Comparison of ENCODE assay signal across 23 cellular contexts in genomic region chr20:50582591-50583234, GRCh38.
A peak's percentile ranks its signal among the peaks of the same experiment; 100 is the strongest.
DNase-seq lines count a peak whose midpoint lies in the region; ATAC-seq, FAIRE-seq and TF ChIP-seq lines count a peak whose summit lies in the region.
"Had no signal": no experiment of that assay in that cellular context is flagged by ENCODE, and none has a peak within 500 bp of the region (broad histone marks: within the 10 kb centered on the region; RNA-seq: fewer than 3 reads in every experiment).

No MANE protein-coding gene starts in this region.

- CTCF ChIA-PET in K562 (lab: Yijun Ruan, JAX; ENCODE audit: low intra/inter-chr PET ratio), result no interaction called here
- CTCF ChIA-PET in CD4-positive, alpha-beta T cell (lab: Charles Lee), result no interaction called here

- TF ChIP-seq RAD21 in K562 (CRISPR knock-in tag; conservative IDR thresholded peaks at IDR 0.05 in 1 of 2, IDR thresholded peaks at IDR 0.05 in 1 of 2), result no peak

- H3K36me3 ChIP-seq in K562 (ENCODE audit: control insufficient read depth, insufficient read depth, low read length), result peaks cover 99% of the 10 kb centered on the region
- H3K36me3 ChIP-seq in spleen, result peaks cover 2 to 100% (median 93%) of the 10 kb centered on the region in 6 donors

- TF ChIP-seq POLR2A in K562 (conservative IDR thresholded peaks at IDR 0.05) (no peak), spleen (IDR thresholded peaks at IDR 0.05) (no peak)

- H3K4me1 Mint-ChIP-seq in IgD-negative memory B cell, result peaks cover 20 to 27% (median 23%) of the 10 kb centered on the region in 3 donors
- H3K4me1 Mint-ChIP-seq in CD4-positive, alpha-beta T cell (ENCODE audit: low read depth), result no peaks in the 10 kb centered on the region
- H3K4me1 Mint-ChIP-seq: activated naive CD4-positive, alpha-beta T cell treated with anti-CD3 and anti-CD28 coated beads, Interleukin-2, amount 50 U/mL, for 24 hours had no signal

- peak overlapping the region; percentile 96 to 98 (median 96) for H3K27ac Mint-ChIP-seq in IgD-negative memory B cell
- no peak overlapping the region for H3K27ac Mint-ChIP-seq in CD4-positive, alpha-beta T cell
- H3K27ac Mint-ChIP-seq: activated naive CD4-positive, alpha-beta T cell treated with anti-CD3 and anti-CD28 coated beads, Interleukin-2, amount 50 U/mL, for 24 hours had no signal

- POLR2A ChIA-PET in K562 (lab: Yijun Ruan, JAX), result interaction anchor here (0.7 kb wide), 2 partner anchors 41 to 193 kb away, joined by 3 read pairs; no protein-coding TSS in a partner anchor
- POLR2A ChIA-PET in CD4-positive, alpha-beta T cell (lab: Charles Lee), result no interaction called here

- no peaks in the 10 kb centered on the region for H3K27me3 Mint-ChIP-seq in IgD-negative memory B cell
- H3K27me3 Mint-ChIP-seq in CD4-positive, alpha-beta T cell, result no peaks in the 10 kb centered on the region
- H3K27me3 Mint-ChIP-seq: activated naive CD4-positive, alpha-beta T cell treated with anti-CD3 and anti-CD28 coated beads, Interleukin-2, amount 50 U/mL, for 24 hours had no signal

- intact Hi-C loops in K562 (cut with micrococcal nuclease), result no loop called here
- intact Hi-C loops in spleen (cut with DNase I; ENCODE audit: low total_unique reads), result no loop called here
- intact Hi-C loops in CD4-positive, alpha-beta T cell (cut with DNase I, micrococcal nuclease), result no loop called here

- H2AFZ ChIP-seq in K562 (ENCODE audit: low read depth, low read length), result no peak overlapping the region

- H3K4me1 ChIP-seq in K562 (replicated peaks in 1 of 2; ENCODE audit: control insufficient read depth in 2 of 2, insufficient read depth in 2 of 2, low read length in 2 of 2) (peaks cover 0 to 15% of the 10 kb centered on the region in 2 experiments; a peak in 1 of 5 replicates), spleen (peaks cover 0 to 48% (median 19%) of the 10 kb centered on the region in 6 donors)

- 91% methylated on average over 16 of the region's 26 CpGs for WGBS in K562 (ENCODE audit: insufficient coverage, low coverage, missing lambda C conversion rate)
- WGBS in spleen, 5 donors, result 75 to 90% (median 78%) methylated on average over 26 of the region's 26 CpGs

- no peak overlapping the region for H3K27ac ChIP-seq in K562 (ENCODE audit: extremely low read depth, low read depth, low read length)
- peak overlapping the region in 5 of 8 donors; percentile 8 to 77 (median 61) for H3K27ac ChIP-seq in spleen
- H3K27ac ChIP-seq in CD4-positive, alpha-beta T cell (ENCODE audit: low read depth, low read length), result no peak overlapping the region
- H3K27ac ChIP-seq: 22Rv1 had no signal

- DNase-seq in NCI-H345 (lab: John Stamatoyannopoulos, UW) (peak; percentile 27), NCI-H345 treated with DMSO at 0.1 percent for 48 hours (lab: John Stamatoyannopoulos, UW; ENCODE audit: unreplicated experiment) (no peak), K562 (ENCODE audit: extremely low read depth in 1 of 4, low spot score in 3 of 4) (no peak), spleen (peak; percentile 87), SW480 (ENCODE audit: low spot score) (no peak), GM20000 (ENCODE audit: low spot score) (no peak)
- DNase-seq in CD4-positive, alpha-beta T cell, result no peak
- DNase-seq: activated T-cell treated with anti-CD3 and anti-CD28 coated beads, Interleukin-2, amount 50 U/mL, for 4 hours; GF-D8; NCI-H1105; NCI-H2029 treated with DMSO at 0.1 percent for 48 hours; NCI-H446; NK-92 treated with Interleukin-12 subunit alpha and Interleukin-12 subunit beta, amount 100 ng/mL, for 24 hours; stimulated activated CD4-positive, alpha-beta T cell treated with anti-CD3 and anti-CD28 coated beads, Interleukin-4, amount 100 ng/mL, for 24 hours; stomach; T-helper 9 cell had no signal

- H3K9ac ChIP-seq in K562 (ENCODE audit: insufficient read depth in 1 of 2, low read depth in 2 of 2, low read length in 2 of 2), result no peak overlapping the region

- H4K20me1 ChIP-seq in K562 (replicated peaks; ENCODE audit: control insufficient read depth, insufficient read depth, low read length), result 0 out of 2 replicates have a peak, but pooled peaks cover 3% of the 10 kb centered on the region

- TF ChIP-seq CTCF in K562 (IDR thresholded peaks at IDR 0.05 in 2 of 3, conservative IDR thresholded peaks at IDR 0.05 in 1 of 3; ENCODE audit: insufficient read depth in 2 of 3, low read depth in 1 of 3, low read length in 3 of 3), result no peak
- no peak for TF ChIP-seq CTCF in spleen (IDR thresholded peaks at IDR 0.05 in 8 of 11, conservative IDR thresholded peaks at IDR 0.05 in 3 of 11)
- TF ChIP-seq CTCF in GM20000 (IDR thresholded peaks at IDR 0.05; ENCODE audit: extremely low read depth, missing control alignments), result no peak
- TF ChIP-seq CTCF in CD4-positive, alpha-beta T cell (IDR thresholded peaks at IDR 0.05), result no peak

- H3K79me2 ChIP-seq in K562 (ENCODE audit: control insufficient read depth, insufficient read depth, low read length), result no peaks in the 10 kb centered on the region

- no peaks in the 10 kb centered on the region for H3K9me1 ChIP-seq in K562 (ENCODE audit: control insufficient read depth, insufficient read depth, low read length)

- H3K4me3 ChIP-seq in K562 (no peak overlapping the region), spleen (peak overlapping the region in 1 of 8 donors; percentile 19)
- H3K4me3 ChIP-seq: stomach, tibial nerve had no signal

- no TSS peak for BruUV-seq in K562 (replicated peaks; lab: Mats Ljungman, UMichigan)

- H3K27me3 ChIP-seq in K562 (ENCODE audit: control insufficient read depth in 2 of 2, insufficient read depth in 2 of 2, low read length in 2 of 2) (no peaks in the 10 kb centered on the region), spleen (replicated peaks in 1 of 7) (no peaks in the 10 kb centered on the region)
- H3K27me3 ChIP-seq in CD4-positive, alpha-beta T cell (ENCODE audit: control insufficient read depth, insufficient read depth, low read length), result no peaks in the 10 kb centered on the region
- H3K27me3 ChIP-seq: stomach, tibial nerve had no signal

- no peak for TF ChIP-seq EP300 in K562 (IDR thresholded peaks at IDR 0.05; ENCODE audit: low read length)

- no peak for FAIRE-seq in K562 (lab: Jason Lieb, UNC)
- FAIRE-seq: astrocyte had no signal

- ATAC-seq in K562, result no peak
- ATAC-seq in CD4-positive, alpha-beta T cell (ENCODE audit: poor library complexity), result no peak
- ATAC-seq: activated CD4-positive, CD25-positive, alpha-beta regulatory T cell treated with anti-CD3 and anti-CD28 coated beads, Interleukin-2, amount 50 U/mL, for 24 hours; activated T-cell treated with anti-CD3 and anti-CD28 coated beads, Interleukin-2, amount 50 U/mL, for 4 hours; HCT116 had no signal

- in situ Hi-C loops in K562 (cut with MboI), result no loop called here

- peak overlapping the region; percentile 57 to 90 (median 88) for H3K4me3 Mint-ChIP-seq in IgD-negative memory B cell
- no peak overlapping the region for H3K4me3 Mint-ChIP-seq in CD4-positive, alpha-beta T cell
- H3K4me3 Mint-ChIP-seq: activated naive CD4-positive, alpha-beta T cell treated with anti-CD3 and anti-CD28 coated beads, Interleukin-2, amount 50 U/mL, for 24 hours; activated T-cell treated with anti-CD3 and anti-CD28 coated beads, Interleukin-2, amount 50 U/mL, for 4 hours had no signal

- H3K9me3 ChIP-seq in K562 (replicated peaks; ENCODE audit: control insufficient read depth, insufficient read depth, low read depth, low read length) (no peaks in the 10 kb centered on the region), spleen (no peaks in the 10 kb centered on the region)
- H3K9me3 ChIP-seq in CD4-positive, alpha-beta T cell (ENCODE audit: control insufficient read depth, low read length), result no peaks in the 10 kb centered on the region
- H3K9me3 ChIP-seq: stomach, tibial nerve had no signal

- peaks cover 5% of the 10 kb centered on the region for H3K36me3 Mint-ChIP-seq in IgD-negative memory B cell
- peaks cover 95% of the 10 kb centered on the region for H3K36me3 Mint-ChIP-seq in CD4-positive, alpha-beta T cell (ENCODE audit: low read depth)

- no peaks in the 10 kb centered on the region for H3K9me3 Mint-ChIP-seq in IgD-negative memory B cell
- H3K9me3 Mint-ChIP-seq in CD4-positive, alpha-beta T cell, result no peaks in the 10 kb centered on the region
- H3K9me3 Mint-ChIP-seq: activated naive CD4-positive, alpha-beta T cell treated with anti-CD3 and anti-CD28 coated beads, Interleukin-2, amount 50 U/mL, for 24 hours; activated T-cell treated with anti-CD3 and anti-CD28 coated beads, Interleukin-2, amount 50 U/mL, for 4 hours had no signal

- no peak overlapping the region for H3K4me2 ChIP-seq in K562 (ENCODE audit: insufficient read depth, low read length)

TF ChIP-seq in K562, 482 proteins besides CTCF, POLR2A, EP300 and RAD21 (continues in another document):
- TF ChIP-seq HMGXB4 (CRISPR knock-in tag; IDR thresholded peaks at IDR 0.05) (no peak), CREB3 (tag; conservative IDR thresholded peaks at IDR 0.05; ENCODE audit: low read depth) (no peak), POLR2G (IDR thresholded peaks at IDR 0.05; ENCODE audit: low read depth, low read length) (peak; percentile 67)

Comparison
In these comparisons a context has a peak if more than half of its experiments do, and no peak if none do; other contexts are left out.
1. DNase-seq: peak in NCI-H345 (single experiment) and spleen (single experiment); none in NCI-H345 treated with DMSO at 0.1 percent for 48 hours (single experiment), K562 (0 of 4), SW480 (single experiment), GM20000 (single experiment) and CD4-positive, alpha-beta T cell (0 of 10).
2. H3K27ac ChIP-seq: peak in spleen (5 of 8); none in K562 (single experiment) and CD4-positive, alpha-beta T cell (single experiment).